ENCODE assay signal across 8 cellular contexts in the genomic region with DNA sequence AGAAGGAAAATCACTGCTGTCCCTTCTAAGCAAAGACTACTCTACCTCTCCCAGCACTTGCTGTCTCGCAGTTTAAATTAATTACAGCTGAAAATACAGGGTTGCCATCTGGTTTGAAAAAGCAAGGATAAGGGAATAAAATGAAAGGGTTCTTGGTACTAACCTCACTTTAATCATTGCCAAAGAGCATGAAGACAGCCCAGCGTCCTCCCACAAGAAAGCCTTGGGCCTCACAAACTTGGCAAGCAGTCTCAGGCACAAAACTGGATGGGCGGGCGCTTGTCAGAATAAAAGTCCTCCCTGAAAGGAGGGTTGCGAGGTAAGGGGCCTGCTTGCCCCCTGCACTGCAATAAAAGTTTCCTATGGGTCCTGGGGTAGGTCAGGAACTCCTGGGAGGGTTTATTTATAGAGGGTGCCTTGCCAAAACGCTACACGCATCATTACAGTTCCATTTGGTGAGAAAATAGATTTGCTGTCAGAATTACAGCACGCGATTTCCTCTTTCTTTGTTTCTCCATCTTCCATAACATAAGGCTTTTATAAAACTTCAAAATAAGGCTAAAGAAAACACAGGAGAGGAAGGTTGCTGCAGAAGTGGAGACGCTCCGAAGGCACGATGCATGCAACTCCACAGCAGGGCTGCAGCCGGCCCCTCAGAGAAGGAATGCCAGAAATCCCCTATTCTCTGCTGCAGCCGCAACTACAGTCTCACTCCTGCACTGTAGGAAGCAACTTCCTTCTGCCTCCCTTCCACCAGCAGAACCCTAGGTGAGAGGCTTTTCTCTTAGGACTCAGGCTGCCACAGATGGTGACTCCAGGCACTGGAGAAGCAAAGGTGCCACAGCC.
A peak's percentile ranks its signal among the peaks of the same experiment; 100 is the strongest.
DNase-seq lines count a peak whose midpoint lies in the region; ATAC-seq and TF ChIP-seq lines count a peak whose summit lies in the region.

No MANE protein-coding gene starts in this region.

- POLR2A ChIA-PET in activated CD4-positive, alpha-beta memory T cell treated with anti-CD3 and anti-CD28 coated beads, Interleukin-2, amount 10 ng/mL, durations not matched to agents 7 days and 5 days (lab: Charles Lee) = interaction anchor here (0.8 kb wide), 1 partner anchor 264 kb away, joined by 3 read pairs; a partner anchor contains a TSS

- no peak for TF ChIP-seq CTCF in choroid plexus epithelial cell (conservative IDR thresholded peaks at IDR 0.05; ENCODE audit: low read depth, low read length)

- ATAC-seq in GM19438 (IDR thresholded peaks at IDR 0.05; ENCODE audit: low read depth, unreplicated experiment) = peak; percentile 65
- peak; percentile 76 for ATAC-seq in left colon
- ATAC-seq in stimulated activated naive CD8-positive, alpha-beta T cell treated with anti-CD3 and anti-CD28 coated beads, Interleukin-15, amount 100 ng/mL, for 72 hours = peak; percentile 64
- no peak for ATAC-seq in HG03135 (IDR thresholded peaks at IDR 0.05; ENCODE audit: unreplicated experiment)

- peaks cover 11% of the 10 kb centered on the region; the same call in 1 of the 2 replicates for H3K36me3 ChIP-seq in ACC112 (ENCODE audit: insufficient read depth, low read length)

- no peaks in the 10 kb centered on the region for H3K27me3 ChIP-seq in ACC112 (ENCODE audit: insufficient read depth, low read length)

- CTCF ChIA-PET in activated CD4-positive, alpha-beta memory T cell treated with anti-CD3 and anti-CD28 coated beads, Interleukin-2, amount 10 ng/mL, durations not matched to agents 7 days and 5 days (lab: Charles Lee) = interaction anchor here (0.7 kb wide), 1 partner anchor 1206 kb away, joined by 3 read pairs; no protein-coding TSS in a partner anchor

- no peak overlapping the region for H2AFZ ChIP-seq in ACC112 (ENCODE audit: low read length, unreplicated experiment)

- peaks cover 93% of the 10 kb centered on the region for H3K79me2 ChIP-seq in ACC112 (ENCODE audit: control insufficient read depth, insufficient read depth, low read length, unreplicated experiment)

- H3K4me3 ChIP-seq in ACC112 (ENCODE audit: low read depth, low read length) (peak overlapping the region; percentile 78), choroid plexus epithelial cell (ENCODE audit: low read depth, low read length) (peak overlapping the region; percentile 46)

- peak overlapping the region; percentile 74 to 82 for H3K4me3 Mint-ChIP-seq in stimulated activated naive CD8-positive, alpha-beta T cell treated with anti-CD3 and anti-CD28 coated beads, Interleukin-15, amount 100 ng/mL, for 72 hours
- no peak overlapping the region for H3K4me3 Mint-ChIP-seq in activated CD4-positive, alpha-beta memory T cell treated with anti-CD3 and anti-CD28 coated beads, Interleukin-2, amount 10 ng/mL, durations not matched to agents 7 days and 5 days

- intact Hi-C loops in left colon (cut with DNase I, micrococcal nuclease) = no loop called here

- H3K4me1 Mint-ChIP-seq in stimulated activated naive CD8-positive, alpha-beta T cell treated with anti-CD3 and anti-CD28 coated beads, Interleukin-15, amount 100 ng/mL, for 72 hours = peaks cover 69% of the 10 kb centered on the region
- peaks cover 4% of the 10 kb centered on the region for H3K4me1 Mint-ChIP-seq in activated CD4-positive, alpha-beta memory T cell treated with anti-CD3 and anti-CD28 coated beads, Interleukin-2, amount 10 ng/mL, durations not matched to agents 7 days and 5 days

- DNase-seq in NOMO-1 treated with DMSO at 0.1 percent for 48 hours (lab: John Stamatoyannopoulos, UW; ENCODE audit: unreplicated experiment) (peak; percentile 14), choroid plexus epithelial cell (ENCODE audit: low read depth) (peak; percentile 90), left colon (peak; percentile 57 to 72)
- DNase-seq in stimulated activated naive CD8-positive, alpha-beta T cell treated with anti-CD3 and anti-CD28 coated beads, Interleukin-15, amount 100 ng/mL, for 72 hours = no peak
- DNase-seq in activated CD4-positive, alpha-beta memory T cell treated with anti-CD3 and anti-CD28 coated beads, Interleukin-2, amount 10 ng/mL, durations not matched to agents 7 days and 5 days = no peak

- H3K27ac Mint-ChIP-seq in stimulated activated naive CD8-positive, alpha-beta T cell treated with anti-CD3 and anti-CD28 coated beads, Interleukin-15, amount 100 ng/mL, for 72 hours = peak overlapping the region; percentile 50 to 56
- H3K27ac Mint-ChIP-seq in activated CD4-positive, alpha-beta memory T cell treated with anti-CD3 and anti-CD28 coated beads, Interleukin-2, amount 10 ng/mL, durations not matched to agents 7 days and 5 days = no peak overlapping the region

- H3K4me1 ChIP-seq in ACC112 (ENCODE audit: control insufficient read depth, insufficient read depth, low read length, unreplicated experiment) = peaks cover 44% of the 10 kb centered on the region

- peaks cover 14% of the 10 kb centered on the region for H3K36me3 Mint-ChIP-seq in activated CD4-positive, alpha-beta memory T cell treated with anti-CD3 and anti-CD28 coated beads, Interleukin-2, amount 10 ng/mL, durations not matched to agents 7 days and 5 days (ENCODE audit: low read depth)

- H3K9me3 Mint-ChIP-seq in stimulated activated naive CD8-positive, alpha-beta T cell treated with anti-CD3 and anti-CD28 coated beads, Interleukin-15, amount 100 ng/mL, for 72 hours = no peaks in the 10 kb centered on the region
- no peaks in the 10 kb centered on the region for H3K9me3 Mint-ChIP-seq in activated CD4-positive, alpha-beta memory T cell treated with anti-CD3 and anti-CD28 coated beads, Interleukin-2, amount 10 ng/mL, durations not matched to agents 7 days and 5 days

- H3K27me3 Mint-ChIP-seq in stimulated activated naive CD8-positive, alpha-beta T cell treated with anti-CD3 and anti-CD28 coated beads, Interleukin-15, amount 100 ng/mL, for 72 hours = no peaks in the 10 kb centered on the region
- H3K27me3 Mint-ChIP-seq in activated CD4-positive, alpha-beta memory T cell treated with anti-CD3 and anti-CD28 coated beads, Interleukin-2, amount 10 ng/mL, durations not matched to agents 7 days and 5 days = no peaks in the 10 kb centered on the region

- H3K27ac ChIP-seq in ACC112 (ENCODE audit: low read depth, low read length) = peak overlapping the region; percentile 86

Comparison
In these comparisons a context has a peak if more than half of its experiments do, and no peak if none do; other contexts are left out.
1. DNase-seq: peak in NOMO-1 treated with DMSO at 0.1 percent for 48 hours (single experiment), choroid plexus epithelial cell (single experiment) and left colon (2 of 2); none in stimulated activated naive CD8-positive, alpha-beta T cell treated with anti-CD3 and anti-CD28 coated beads, Interleukin-15, amount 100 ng/mL, for 72 hours (0 of 2) and activated CD4-positive, alpha-beta memory T cell treated with anti-CD3 and anti-CD28 coated beads, Interleukin-2, amount 10 ng/mL, durations not matched to agents 7 days and 5 days (single experiment).